ENCODE assay signal across 27 cellular contexts in genomic region chr1:5705751-5706150, GRCh38.
"Had no signal": no experiment of that assay in that cellular context is flagged by ENCODE, and none has a peak within 500 bp of the region (broad histone marks: within the 10 kb centered on the region; RNA-seq: fewer than 3 reads in every experiment).

No MANE protein-coding gene starts in this region.

- H3K4me3 Mint-ChIP-seq: immature natural killer cell; mesothelial cell of epicardium; naive B cell; natural killer cell; nephron progenitor cell; neural progenitor cell; stimulated activated naive B cell treated with anti-CD40 and anti-IgM and Interleukin-4, amounts not matched to agents 10 μg/mL and 1 μg/mL and 100 μg/mL, for 72 hours had no signal

- H3K36me3 Mint-ChIP-seq: immature natural killer cell, mesothelial cell of epicardium, naive B cell, natural killer cell, neural progenitor cell had no signal

- H3K4me1 Mint-ChIP-seq: immature natural killer cell, natural killer cell, nephron progenitor cell had no signal

- H2AFZ ChIP-seq: neural progenitor cell had no signal

- DNase-seq: hypothalamus; immature natural killer cell; left ventricle myocardium inferior; mammary epithelial cell; mesenchymal stem cell; naive B cell; natural killer cell; nephron progenitor cell; right lobe of liver; stimulated activated CD4-positive, alpha-beta T cell treated with anti-CD3 and anti-CD28 coated beads, Interleukin-12 subunit alpha, Interleukin-12 subunit beta, amount 100 ng/mL, for 4 hours; stimulated activated CD4-positive, alpha-beta T cell treated with anti-CD3 and anti-CD28 coated beads, Interleukin-15, amount 100 ng/mL, for 24 hours; stimulated activated CD4-positive, alpha-beta T cell treated with anti-CD3 and anti-CD28 coated beads, Interleukin-2, amount 100 ng/mL, for 24 hours; stimulated activated CD4-positive, alpha-beta T cell treated with anti-CD3 and anti-CD28 coated beads, Interleukin-4, amount 100 ng/mL, for 1 hour; stimulated activated naive B cell treated with anti-CD40 and anti-IgM and Interleukin-4, amounts not matched to agents 10 μg/mL and 1 μg/mL and 100 μg/mL, for 72 hours; stimulated activated naive CD8-positive, alpha-beta T cell treated with anti-CD3 and anti-CD28 coated beads, Interleukin-15, Interleukin-2, amounts not matched to agents 100 U/mL and 50 U/mL, for 24 hours; stomach; testis; thyroid gland; transverse colon had no signal

- H3K9me3 ChIP-seq: left ventricle myocardium inferior, ovary, right atrium auricular region, right lobe of liver, stomach, testis, thyroid gland, transverse colon, upper lobe of left lung, vagina had no signal

- H3K36me3 ChIP-seq: left ventricle myocardium inferior, neural progenitor cell, ovary, right atrium auricular region, right lobe of liver, stomach, thyroid gland, transverse colon, upper lobe of left lung, vagina had no signal

- H3K4me2 ChIP-seq: neural progenitor cell had no signal

- H3K27me3 ChIP-seq: neural progenitor cell, ovary, right atrium auricular region, right lobe of liver, testis, thyroid gland, transverse colon, upper lobe of left lung, vagina had no signal

- H3K27ac ChIP-seq: left ventricle myocardium inferior, neural progenitor cell, ovary, right atrium auricular region, right lobe of liver, skin epidermis, stomach, testis, thyroid gland, transverse colon, upper lobe of left lung, vagina had no signal

- H3K4me1 ChIP-seq: left ventricle myocardium inferior, neural progenitor cell, right atrium auricular region, right lobe of liver, stomach, thyroid gland, transverse colon, upper lobe of left lung, vagina had no signal

- ATAC-seq: natural killer cell; stimulated activated naive B cell treated with anti-CD40 and anti-IgM and Interleukin-4, amounts not matched to agents 10 μg/mL and 1 μg/mL and 100 μg/mL, for 72 hours; stimulated activated naive CD8-positive, alpha-beta T cell treated with anti-CD3 and anti-CD28 coated beads, Interleukin-15, Interleukin-2, amounts not matched to agents 100 U/mL and 50 U/mL, for 24 hours had no signal

- H3K4me3 ChIP-seq: left ventricle myocardium inferior, neural progenitor cell, ovary, right atrium auricular region, right lobe of liver, skin epidermis, stomach, testis, thyroid gland, transverse colon, upper lobe of left lung, vagina had no signal

- H3K27ac Mint-ChIP-seq: immature natural killer cell; mesothelial cell of epicardium; natural killer cell; nephron progenitor cell; neural progenitor cell; progenitor cell of endocrine pancreas; stimulated activated naive B cell treated with anti-CD40 and anti-IgM and Interleukin-4, amounts not matched to agents 10 μg/mL and 1 μg/mL and 100 μg/mL, for 72 hours had no signal

- H3K27me3 Mint-ChIP-seq: naive B cell; stimulated activated naive B cell treated with anti-CD40 and anti-IgM and Interleukin-4, amounts not matched to agents 10 μg/mL and 1 μg/mL and 100 μg/mL, for 72 hours had no signal

- H3K9ac ChIP-seq: neural progenitor cell had no signal

- H3K9me3 Mint-ChIP-seq: immature natural killer cell, mesothelial cell of epicardium, natural killer cell, nephron progenitor cell, neural progenitor cell had no signal
